In genomic region chr6:35535847-35536246, GRCh38 we compare ENCODE assay signal across 14 cellular contexts. TPM values are rescaled to one million over a fixed set of nuclear protein-coding genes. Genes with fewer than 3 reads are reported as not detected.
"Had no signal": no experiment of that assay in that cellular context is flagged by ENCODE, and none has a peak within 500 bp of the region (broad histone marks: within the 10 kb centered on the region; RNA-seq: fewer than 3 reads in every experiment).

No MANE protein-coding gene starts in this region.

RNA-seq across cellular contexts. Expression of gene TULP1, which starts 23.2 kb away (rescaled TPM):
- total RNA-seq: activated B cell treated with CpG ODN at 0.5 μM for 24 hours; activated CD4-positive, alpha-beta memory T cell treated with anti-CD3 and anti-CD28 coated beads for 36 hours; activated CD4-positive, alpha-beta memory T cell treated with anti-CD3 and anti-CD28 coated beads, Interleukin-2, amount 10 ng/mL, durations not matched to agents 7 days and 5 days; activated CD4-positive, alpha-beta T cell treated with anti-CD3 and anti-CD28 coated beads for 36 hours; activated CD4-positive, alpha-beta T cell treated with anti-CD3 and anti-CD28 coated beads, Interleukin-2, amount 10 ng/mL, durations not matched to agents 24 days and 14 days; activated CD4-positive, alpha-beta T cell treated with anti-CD3 and anti-CD28 coated beads, Interleukin-2, amount 10 ng/mL, durations not matched to agents 7 days and 5 days; activated CD8-positive, alpha-beta memory T cell treated with anti-CD3 and anti-CD28 coated beads for 36 hours; activated CD8-positive, alpha-beta memory T cell treated with anti-CD3 and anti-CD28 coated beads, Interleukin-2, amount 10 ng/mL, durations not matched to agents 7 days and 5 days; activated CD8-positive, alpha-beta T cell treated with anti-CD3 and anti-CD28 coated beads for 36 hours; activated CD8-positive, alpha-beta T cell treated with anti-CD3 and anti-CD28 coated beads, Interleukin-2, amount 10 ng/mL, durations not matched to agents 7 days and 5 days; T-cell; T-helper 1 cell treated with Interleukin-12 subunit alpha and Interleukin-12 subunit beta and Interleukin-4 antibody, amounts not matched to agents 30 ng/mL and 1 ng/mL, for 36 hours; T-helper 17 cell; T-helper 2 cell treated with Interferon-gamma antibody and Interleukin-4, amounts not matched to agents 100 ng/mL and 5 ng/mL, for 36 hours had no signal
